Comparison of ENCODE assay signal across 8 cellular contexts in the genomic region with DNA sequence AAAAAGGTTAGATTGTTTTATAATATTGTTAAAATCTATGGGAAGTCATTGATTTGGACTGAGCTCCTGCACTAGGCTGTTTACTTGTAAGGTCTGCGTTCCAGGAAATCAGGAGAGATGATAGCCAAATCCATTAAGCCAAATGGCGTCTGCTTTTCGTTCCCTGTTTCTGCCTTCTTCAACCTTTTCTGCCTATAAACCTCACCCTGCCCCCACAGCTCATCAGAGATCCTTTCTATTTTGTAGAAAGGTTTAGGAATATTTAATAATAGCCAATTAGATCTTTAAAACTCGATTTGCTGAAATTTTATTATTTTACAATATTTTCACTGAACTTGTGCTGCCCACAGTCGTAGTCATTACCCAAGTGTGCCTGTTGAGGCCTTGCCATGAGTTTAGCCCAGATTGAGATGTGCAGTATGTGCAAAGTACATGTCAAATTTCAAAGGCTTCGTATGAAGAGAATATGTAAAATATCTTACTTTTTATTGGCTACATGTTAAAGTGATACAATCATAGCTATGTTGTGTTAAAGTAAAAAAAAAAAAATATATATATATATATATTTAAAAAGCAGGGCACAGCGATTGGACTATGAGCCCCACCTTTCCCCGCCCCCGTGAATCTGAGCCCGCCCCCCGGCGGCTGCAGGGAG. TPM values are rescaled to one million over a fixed set of nuclear protein-coding genes. Genes with fewer than 3 reads are reported as not detected.
A peak's percentile ranks its signal among the peaks of the same experiment; 100 is the strongest.
DNase-seq lines count a peak whose midpoint lies in the region; ATAC-seq and TF ChIP-seq lines count a peak whose summit lies in the region.

No MANE protein-coding gene starts in this region.

- H3K9me3 ChIP-seq in HEK293 (ENCODE audit: control insufficient read depth, insufficient read depth, low read depth, low read length): no peaks in the 10 kb centered on the region
- no peaks in the 10 kb centered on the region for H3K9me3 ChIP-seq in Panc1 (ENCODE audit: control insufficient read depth, insufficient read depth, low read depth, low read length)
- no peaks in the 10 kb centered on the region for H3K9me3 ChIP-seq in right atrium auricular region
- H3K9me3 ChIP-seq in upper lobe of left lung: no peaks in the 10 kb centered on the region

- no peak overlapping the region for H3K4me3 ChIP-seq in HEK293 (ENCODE audit: low read depth, low read length)
- peak overlapping the region; percentile 16 to 38; a peak in 3 of 4 replicates for H3K4me3 ChIP-seq in Panc1 (ENCODE audit: low read depth in 2 of 2, low read length in 2 of 2)
- H3K4me3 ChIP-seq in right atrium auricular region: peak overlapping the region; percentile 83 to 96
- H3K4me3 ChIP-seq in upper lobe of left lung: peak overlapping the region in 3 of 4 donors; percentile 95 to 99 (median 99)

- CTCF ChIA-PET in HEK293 (lab: Yijun Ruan, JAX): interaction anchor here (0.6 kb wide), 1 partner anchor 10 kb away, joined by 4 read pairs; no protein-coding TSS in a partner anchor
- CTCF ChIA-PET in Panc1 (lab: Charles Lee): no interaction called here

- no peaks in the 10 kb centered on the region for H3K4me1 ChIP-seq in HEK293 (ENCODE audit: control insufficient read depth, insufficient read depth, low read length)
- peaks cover 7% of the 10 kb centered on the region for H3K4me1 ChIP-seq in Panc1 (ENCODE audit: control insufficient read depth, insufficient read depth, low read length)
- peaks cover 0 to 19% of the 10 kb centered on the region in 2 donors for H3K4me1 ChIP-seq in right atrium auricular region
- H3K4me1 ChIP-seq in upper lobe of left lung: peaks cover 10 to 35% (median 17%) of the 10 kb centered on the region in 4 donors

- POLR2A ChIA-PET in HEK293 (lab: Yijun Ruan, JAX) (no interaction called here), Panc1 (lab: Charles Lee) (no interaction called here)

- H3K27me3 ChIP-seq in Panc1 (ENCODE audit: control insufficient read depth, insufficient read depth, low read length): no peaks in the 10 kb centered on the region
- no peaks in the 10 kb centered on the region for H3K27me3 ChIP-seq in right atrium auricular region
- no peaks in the 10 kb centered on the region for H3K27me3 ChIP-seq in upper lobe of left lung

- no peak overlapping the region for H3K27ac ChIP-seq in HEK293 (ENCODE audit: extremely low read depth, low read depth, low read length)
- peak overlapping the region; percentile 42; the same call in 1 of the 2 replicates for H3K27ac ChIP-seq in Panc1 (ENCODE audit: low read length)
- peak overlapping the region; percentile 84 to 89 for H3K27ac ChIP-seq in right atrium auricular region
- peak overlapping the region in 2 of 4 donors; percentile 83 to 91 for H3K27ac ChIP-seq in upper lobe of left lung

- TF ChIP-seq CTCF in HEK293 (tag by site-specific recombination; IDR thresholded peaks at IDR 0.05): no peak
- no peak for TF ChIP-seq CTCF in Panc1 (IDR thresholded peaks at IDR 0.05)
- no peak for TF ChIP-seq CTCF in right atrium auricular region (IDR thresholded peaks at IDR 0.05)
- no peak for TF ChIP-seq CTCF in upper lobe of left lung (IDR thresholded peaks at IDR 0.05)

- in situ Hi-C loops in Panc1 (cut with HindIII; ENCODE audit: low pct_unique_long_range_greater_than_20kb, low sequenced_read_pairs): no loop called here

- ATAC-seq in GM18502 (IDR thresholded peaks at IDR 0.05; ENCODE audit: poor library complexity, unreplicated experiment) (peak; percentile 16), Panc1 (no peak), upper lobe of left lung (ENCODE audit: low FRiP score in 2 of 2) (no peak), GM19023 (IDR thresholded peaks at IDR 0.05; ENCODE audit: unreplicated experiment) (no peak)

- intact Hi-C loops in Panc1 (cut with micrococcal nuclease; ENCODE audit: unreplicated experiment): no loop called here

- TF ChIP-seq POLR2A in upper lobe of left lung (IDR thresholded peaks at IDR 0.05): no peak

- 27 to 35% methylated on average over 12 of the region's 12 CpGs for WGBS in upper lobe of left lung, 2 donors

- H3K36me3 ChIP-seq in HEK293 (ENCODE audit: control insufficient read depth in 2 of 2, insufficient read depth in 1 of 2, low read length in 2 of 2) (peaks cover 22 to 29% of the 10 kb centered on the region in 2 experiments; a peak in 2 of 3 replicates), Panc1 (ENCODE audit: control insufficient read depth, insufficient read depth, low read length) (peaks cover 10% of the 10 kb centered on the region), right atrium auricular region (peaks cover 17% of the 10 kb centered on the region), upper lobe of left lung (peaks cover 0 to 24% (median 0%) of the 10 kb centered on the region in 4 donors)

- no peak for TF ChIP-seq EP300 in upper lobe of left lung (IDR thresholded peaks at IDR 0.05)

- DNase-seq in Panc1 (ENCODE audit: low read depth, low spot score) (no peak), right atrium auricular region (ENCODE audit: low spot score) (no peak), upper lobe of left lung (no peak), NCI-H128 (lab: John Stamatoyannopoulos, UW; ENCODE audit: unreplicated experiment) (no peak)
- DNase-seq in activated CD8-positive, alpha-beta memory T cell treated with anti-CD3 and anti-CD28 coated beads for 24 hours: no peak

- BruUV-seq in Panc1 (replicated peaks; lab: Mats Ljungman, UMichigan): no TSS peak

TF ChIP-seq in HEK293, 187 proteins besides CTCF, POLR2A, EP300 and RAD21:
- TF ChIP-seq ZNF140 (tag by site-specific recombination; IDR thresholded peaks at IDR 0.05) (no peak), ZBTB17 (tag by site-specific recombination; IDR thresholded peaks at IDR 0.05) (peak; percentile 76)

RNA-seq across cellular contexts. Expression of gene IARS2, which starts 0.4 kb away (rescaled TPM):
- total RNA-seq in Panc1 (2021; ENCODE audit: unreplicated experiment) (106 TPM), right atrium auricular region (10 to 100 TPM; 44.2 to 71.3 TPM), upper lobe of left lung (10 to 100 TPM; 17.8 to 66.7 (median 48.8) TPM)
- polyA plus RNA-seq in Panc1 (2012; ENCODE audit: insufficient read length): 68.6 TPM

RNA-seq across cellular contexts. Expression of gene BPNT1, which starts 3.9 kb away (rescaled TPM):
- 20.8 TPM for total RNA-seq in Panc1 (2021; ENCODE audit: unreplicated experiment)
- 24.5 TPM for polyA plus RNA-seq in Panc1 (2012; ENCODE audit: insufficient read length)
- total RNA-seq in right atrium auricular region: 10 to 100 TPM; 14.4 to 20.3 TPM
- 10 to 100 TPM; 14.7 to 23.9 (median 21.7) TPM for total RNA-seq in upper lobe of left lung

RNA-seq across cellular contexts. Expression of gene EPRS1, which starts 47.2 kb away (rescaled TPM):
- 143 TPM for total RNA-seq in Panc1 (2021; ENCODE audit: unreplicated experiment)
- polyA plus RNA-seq in Panc1 (2012; ENCODE audit: insufficient read length): 120 TPM
- total RNA-seq in right atrium auricular region: 10 to 100 TPM; 39.1 to 55.4 TPM
- total RNA-seq in upper lobe of left lung: 10 to 100 TPM; 21.0 to 77.2 (median 45.6) TPM
